In the genomic region with DNA sequence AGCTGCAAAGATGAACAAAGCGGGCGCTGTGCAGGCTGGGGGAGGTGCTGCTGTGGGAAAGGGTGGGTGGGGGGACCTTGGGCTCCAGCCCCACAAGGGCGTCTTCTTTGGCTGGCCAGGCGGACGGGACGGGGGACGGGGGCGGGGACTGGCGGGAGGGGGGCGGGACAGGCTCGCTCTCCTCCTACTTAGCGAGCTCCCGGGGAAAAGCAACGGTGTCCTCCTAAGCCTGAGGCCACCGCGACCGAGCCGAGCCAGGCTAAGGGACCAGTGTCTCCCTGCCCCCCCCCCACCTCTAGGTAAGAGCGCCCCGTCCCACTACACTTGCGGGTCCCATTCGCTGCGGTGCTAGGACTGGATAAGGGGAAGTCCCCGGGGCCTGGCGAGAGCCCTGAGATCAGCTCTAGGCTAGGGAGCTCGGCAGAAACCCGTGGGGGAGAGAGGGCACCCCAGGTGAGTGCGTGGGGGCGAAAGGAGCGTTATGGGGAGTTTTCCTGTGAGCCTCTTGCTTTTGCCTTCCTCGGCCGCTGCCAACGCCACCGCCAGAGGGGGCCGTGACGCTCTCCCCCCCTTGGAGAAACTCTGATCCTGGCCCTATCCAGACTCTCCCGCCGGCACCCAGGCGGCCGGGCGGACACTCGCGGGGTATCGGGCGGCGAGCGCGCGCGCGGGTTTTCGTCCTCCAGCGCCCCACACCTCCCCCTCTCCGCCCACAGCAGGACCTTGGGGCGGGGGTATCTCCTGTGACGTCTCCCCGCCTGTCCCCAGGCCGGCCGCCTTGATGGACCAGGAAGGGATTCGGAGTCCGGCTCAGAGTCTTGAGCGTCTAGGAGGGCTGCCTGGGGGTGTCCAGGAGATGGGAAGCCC, we compare ENCODE assay signal across 7 cellular contexts. TPM values are rescaled to one million over a fixed set of nuclear protein-coding genes. Genes with fewer than 3 reads are reported as not detected.
DNase-seq lines count a peak whose midpoint lies in the region; ATAC-seq and TF ChIP-seq lines count a peak whose summit lies in the region.

A gene (plus strand): TSS at position 215 of the 867 bp plus-strand sequence. CDS start 6,222 bp downstream, outside the sequence.

- peaks cover 24% of the 10 kb centered on the region for H3K4me1 Mint-ChIP-seq in memory B cell

- no peak for DNase-seq in GM13977 (ENCODE audit: low spot score)
- peak; percentile 48 for DNase-seq in NCI-H345 (lab: John Stamatoyannopoulos, UW)
- DNase-seq in activated CD8-positive, alpha-beta memory T cell treated with anti-CD3 and anti-CD28 coated beads, Interleukin-2, amount 50 U/mL, for 48 hours: peak; percentile 75
- DNase-seq in memory B cell (ENCODE audit: low spot score in 2 of 2): peak; percentile 38 to 55
- DNase-seq in stimulated activated CD8-positive, alpha-beta memory T cell treated with anti-CD3 and anti-CD28 coated beads, Interleukin-2, amount 100 ng/mL, for 48 hours (ENCODE audit: low read depth in 2 of 2): peak; percentile 8 to 28

- H3K4me3 Mint-ChIP-seq in memory B cell: peak within 1 kb of the TSS; percentile 80

- no peaks in the 10 kb centered on the region for H3K9me3 Mint-ChIP-seq in memory B cell

- TF ChIP-seq CTCF in GM13977 (IDR thresholded peaks at IDR 0.05; ENCODE audit: extremely low read depth, insufficient read depth, missing control alignments): peak; percentile 61

- ATAC-seq in memory B cell (ENCODE audit: low read depth) (peak; percentile 22), HG03342 (IDR thresholded peaks at IDR 0.05; ENCODE audit: unreplicated experiment) (no peak)

- peaks cover 1% of the 10 kb centered on the region for H3K36me3 Mint-ChIP-seq in memory B cell

- H3K27me3 Mint-ChIP-seq in memory B cell: peaks cover 12% of the 10 kb centered on the region

- in situ Hi-C loops in GM13977 (cut with MboI; ENCODE audit: low pct_unique_long_range_greater_than_20kb, low sequenced_read_pairs, unreplicated experiment) (no loop called here), endometrial microvascular endothelial cells (cut with HindIII; ENCODE audit: inconsistent ontology term, low pct_unique_long_range_greater_than_20kb, low sequenced_read_pairs) (no loop called here)

- peak within 1 kb of the TSS; percentile 60 for H3K27ac Mint-ChIP-seq in memory B cell

RNA-seq across cellular contexts. Expression of the gene that starts here (rescaled TPM):
- total RNA-seq in endometrial microvascular endothelial cells (ENCODE audit: inconsistent ontology term): 91.4 TPM
